ENCODE assay signal across 21 cellular contexts in the genomic region with DNA sequence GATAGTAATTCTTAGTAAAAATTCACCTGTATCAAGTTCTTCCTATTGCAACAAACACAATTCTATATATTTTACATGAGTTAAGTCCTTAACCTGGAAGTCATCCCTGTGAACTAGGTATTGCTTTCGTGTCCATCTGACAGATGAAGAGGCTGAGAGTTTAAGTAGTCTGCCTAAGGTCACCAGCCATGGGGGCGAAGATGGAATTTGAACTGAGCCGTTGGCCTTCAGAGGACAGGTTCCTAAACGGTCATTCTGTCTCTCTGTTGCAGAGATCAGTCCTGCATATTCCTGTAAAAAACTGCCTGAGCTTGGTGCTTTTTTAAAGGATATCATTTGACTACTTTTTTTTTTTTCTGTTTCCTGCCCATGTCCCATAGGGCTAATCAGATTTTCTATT.
"Had no signal": no experiment of that assay in that cellular context is flagged by ENCODE, and none has a peak within 500 bp of the region (broad histone marks: within the 10 kb centered on the region; RNA-seq: fewer than 3 reads in every experiment).

No MANE protein-coding gene starts in this region.

- H3K27me3 ChIP-seq: colonic mucosa, esophagus muscularis mucosa, pancreas, right lobe of liver, upper lobe of left lung had no signal

- ATAC-seq: activated CD4-positive, CD25-positive, alpha-beta regulatory T cell treated with anti-CD3 and anti-CD28 coated beads, Interleukin-2, amount 50 U/mL, for 24 hours; activated CD8-positive, alpha-beta T cell treated with anti-CD3 and anti-CD28 coated beads for 36 hours; left colon; natural killer cell treated with Interleukin-12 subunit alpha and Interleukin-12 subunit beta and Interleukin-15 and Interleukin-18, amount 100 ng/mL, for 72 hours; pancreas; right lobe of liver; SK-N-SH treated with all-trans-retinoic acid at 6 μM for 48 hours; stimulated activated naive B cell treated with anti-CD40 and anti-IgM and Interleukin-4, amounts not matched to agents 10 μg/mL and 1 μg/mL and 100 μg/mL, for 72 hours had no signal

- H3K4me3 ChIP-seq: colonic mucosa, esophagus muscularis mucosa, pancreas, right lobe of liver, upper lobe of left lung had no signal

- H3K9me3 ChIP-seq: colonic mucosa, esophagus muscularis mucosa, pancreas, right lobe of liver, upper lobe of left lung had no signal

- DNase-seq: activated CD4-positive, alpha-beta T cell treated with anti-CD3 and anti-CD28 coated beads, Interleukin-2, amount 10 ng/mL, durations not matched to agents 7 days and 5 days; activated CD8-positive, alpha-beta T cell treated with anti-CD3 and anti-CD28 coated beads for 36 hours; activated gamma-delta T cell treated with Interleukin-2 at 50 U/mL for 16 hours; activated T-cell treated with anti-CD3 and anti-CD28 coated beads, Interleukin-2, amount 50 U/mL, for 1 hour; aorta; colonic mucosa; islet precursor cell; left colon; midbrain; small intestine; stimulated activated CD4-positive, alpha-beta T cell treated with anti-CD3 and anti-CD28 coated beads, Interleukin-15, amount 100 ng/mL, for 24 hours; stimulated activated CD8-positive, alpha-beta memory T cell treated with anti-CD3 and anti-CD28 coated beads, Interleukin-4, amount 100 ng/mL, for 48 hours; stimulated activated naive B cell treated with anti-CD40 and anti-IgM and Interleukin-4, amounts not matched to agents 10 μg/mL and 1 μg/mL and 100 μg/mL, for 72 hours; upper lobe of left lung had no signal

- H3K27ac ChIP-seq: colonic mucosa, pancreas, right lobe of liver, VCaP had no signal

- H3K36me3 ChIP-seq: colonic mucosa, esophagus muscularis mucosa, pancreas, right lobe of liver, upper lobe of left lung had no signal
